8 cellular contexts compared by ENCODE assay signal in genomic region chr19:45467456-45468158, GRCh38. TPM values are rescaled to one million over a fixed set of nuclear protein-coding genes. Genes with fewer than 3 reads are reported as not detected.
A peak's percentile ranks its signal among the peaks of the same experiment; 100 is the strongest.
DNase-seq lines count a peak whose midpoint lies in the region; ATAC-seq and TF ChIP-seq lines count a peak whose summit lies in the region.

Gene FOSB, plus strand, starts transcription at chr19:45467996. Its CDS starts 591 bp downstream, at chr19:45468587.

- intact Hi-C loops in A673 (cut with micrococcal nuclease; ENCODE audit: unreplicated experiment) = no loop called here

- H3K27ac ChIP-seq in A673 (ENCODE audit: low read depth, low read length, poor library complexity, severe bottlenecking) = peak within 1 kb of the TSS; percentile 91

- no peaks in the 10 kb centered on the region for H3K4me1 ChIP-seq in A673 (ENCODE audit: insufficient read depth, low read length, poor library complexity, severe bottlenecking)

- TF ChIP-seq CTCF in A673 (conservative IDR thresholded peaks at IDR 0.05; ENCODE audit: low read depth, low read length) = peak; percentile 35; the same call in 1 of the 2 replicates

- DNase-seq in A673 (ENCODE audit: low spot score) (peak; percentile 96), NCI-H345 (lab: John Stamatoyannopoulos, UW) (peak; percentile 91), cerebellum (ENCODE audit: low spot score) (peak; percentile 96), kidney glomerular epithelial cell (lab: John Stamatoyannopoulos, UW) (peak; percentile 88)
- DNase-seq in activated CD4-positive, alpha-beta T cell treated with anti-CD3 and anti-CD28 coated beads for 24 hours (ENCODE audit: low read depth in 2 of 2) = peak; percentile 88
- DNase-seq in stimulated activated CD4-positive, alpha-beta T cell treated with anti-CD3 and anti-CD28 coated beads, Interleukin-15, amount 100 ng/mL, for 48 hours (ENCODE audit: low read depth in 2 of 2) = peak; percentile 86 to 92

- no peaks in the 10 kb centered on the region for H3K9me3 ChIP-seq in A673 (ENCODE audit: low read depth, low read length, poor library complexity, severe bottlenecking)

- H3K27me3 ChIP-seq in A673 (replicated peaks; ENCODE audit: insufficient read depth, low read depth, low read length, poor library complexity) = no peaks in the 10 kb centered on the region

- no peaks in the 10 kb centered on the region for H3K36me3 ChIP-seq in A673 (ENCODE audit: insufficient read depth, low read length, poor library complexity, severe bottlenecking)

- no TSS peak for BruUV-seq in A673 (replicated peaks; lab: Mats Ljungman, UMichigan)

- CTCF ChIA-PET in A673 (lab: Charles Lee) = interaction anchor here (0.6 to 1.9 kb wide), 5 partner anchors 11 to 67 kb away, joined by 3 to 10 read pairs (median 5); no protein-coding TSS in a partner anchor

- H3K4me3 ChIP-seq in A673 (ENCODE audit: low read depth, low read length, poor library complexity, severe bottlenecking) = peak within 1 kb of the TSS; percentile 63

- POLR2A ChIA-PET in A673 (lab: Charles Lee; ENCODE audit: low non-redundant PET) = interaction anchor here (0.6 to 2.3 kb wide), 6 partner anchors 11 to 317 kb away, joined by 3 to 5 read pairs (median 4); no protein-coding TSS in a partner anchor

- ATAC-seq in GM18858 (IDR thresholded peaks at IDR 0.05; ENCODE audit: unreplicated experiment) = peak; percentile 32
- peak; percentile 36 for ATAC-seq in HG03139 (IDR thresholded peaks at IDR 0.05; ENCODE audit: unreplicated experiment)

RNA-seq across cellular contexts. Expression of gene FOSB, which starts in this region (rescaled TPM):
- 1.0 and 1.9 TPM in 2 replicates for total RNA-seq in A673 (2021)
- 2.5 TPM for total RNA-seq in cerebellum

Comparison
In these comparisons a context has a peak if more than half of its experiments do, and no peak if none do; other contexts are left out.
1. Peak in every context shown above with its lines: DNase-seq, ATAC-seq, H3K4me3 ChIP-seq and H3K27ac ChIP-seq.